8 cellular contexts compared by ENCODE assay signal in genomic region chr2:210445116-210445707, GRCh38. TPM values are rescaled to one million over a fixed set of nuclear protein-coding genes. Genes with fewer than 3 reads are reported as not detected.
DNase-seq lines count a peak whose midpoint lies in the region; ATAC-seq and TF ChIP-seq lines count a peak whose summit lies in the region.

No MANE protein-coding gene starts in this region.

- TF ChIP-seq CTCF in AG04450 (IDR thresholded peaks at IDR 0.05; ENCODE audit: low read depth, low read length) (peak; percentile 69), GM13976 (IDR thresholded peaks at IDR 0.05; ENCODE audit: borderline replicate concordance, control extremely low read depth, extremely low read depth, insufficient read depth, missing control alignments) (peak; percentile 59), adrenal gland (IDR thresholded peaks at IDR 0.05) (peak; percentile 32 to 70 (median 50))

- H3K9me3 ChIP-seq in AG04450 (ENCODE audit: control insufficient read depth, insufficient read depth, low read length) = no peaks in the 10 kb centered on the region
- peaks cover 0 to 5% (median 0%) of the 10 kb centered on the region in 3 donors for H3K9me3 ChIP-seq in adrenal gland (replicated peaks in 1 of 3)

- in situ Hi-C loops in GM13976 (cut with MboI; ENCODE audit: low sequenced_read_pairs, unreplicated experiment) = no loop called here

- no peak for ATAC-seq in HG02623 (IDR thresholded peaks at IDR 0.05; ENCODE audit: unreplicated experiment)

- CTCF ChIA-PET in AG04450 (lab: Charles Lee) = interaction anchor here (2.0 to 2.1 kb wide), 2 partner anchors 8 to 13 kb away, joined by 6 to 10 read pairs; no protein-coding TSS in a partner anchor

- no peak overlapping the region for H3K27ac ChIP-seq in AG04450 (ENCODE audit: low read depth, low read length)
- no peak overlapping the region for H3K27ac ChIP-seq in adrenal gland
- peak overlapping the region; percentile 2 for H3K27ac ChIP-seq in layer of hippocampus (ENCODE audit: low read depth, low read length)

- intact Hi-C loops in adrenal gland (cut with DNase I) = no loop called here

- H3K4me3 ChIP-seq in AG04450 (ENCODE audit: low read depth, low read length) (no peak overlapping the region), adrenal gland (no peak overlapping the region)

- DNase-seq in AG04450 (ENCODE audit: low read depth, low spot score) (no peak), GM13976 (ENCODE audit: low spot score) (peak; percentile 27), Kasumi-1 (lab: John Stamatoyannopoulos, UW) (peak; percentile 21 to 26), adrenal gland (no peak)
- DNase-seq in activated effector memory CD4-positive, alpha-beta T cell treated with anti-CD3 and anti-CD28 coated beads, Interleukin-2, amount 50 U/mL, for 16 hours = no peak
- no peak for DNase-seq in activated naive CD4-positive, alpha-beta T cell treated with Interleukin-2 at 50 U/mL for 16 hours

- POLR2A ChIA-PET in AG04450 (lab: Yijun Ruan, JAX) = no interaction called here

- WGBS in adrenal gland, 4 donors = 50 to 62% (median 54%) methylated on average over 3 of the region's 3 CpGs

- TF ChIP-seq POLR2A in adrenal gland (IDR thresholded peaks at IDR 0.05) = no peak

- no peaks in the 10 kb centered on the region for H3K27me3 ChIP-seq in AG04450 (ENCODE audit: control insufficient read depth, insufficient read depth, low read length)
- H3K27me3 ChIP-seq in adrenal gland = no peaks in the 10 kb centered on the region
- H3K27me3 ChIP-seq in layer of hippocampus (ENCODE audit: control insufficient read depth, insufficient read depth, low read length) = no peaks in the 10 kb centered on the region

- no peaks in the 10 kb centered on the region for H3K36me3 ChIP-seq in adrenal gland (replicated peaks in 1 of 2)

- H3K4me1 ChIP-seq in adrenal gland (replicated peaks in 1 of 2) = no peaks in the 10 kb centered on the region

RNA-seq across cellular contexts. Expression of gene LANCL1, which starts 31.3 kb away (rescaled TPM):
- polyA plus RNA-seq in AG04450 (2011; rRNA removed) = 55.5 and 66.6 TPM in 2 replicates
- 69.2 and 85.4 TPM in 2 replicates for polyA minus RNA-seq in AG04450 (2011; rRNA and poly(A)+ RNA removed)
- 10 to 100 TPM; 28.0 to 62.2 (median 48.3) TPM for total RNA-seq in adrenal gland
- 10 to 100 TPM in 1 of 3 donors, 1 to 10 TPM in 2; 7.7 to 40.8 (median 9.3) TPM for polyA plus RNA-seq in adrenal gland

Comparison
In these comparisons a context has a peak if more than half of its experiments do, and no peak if none do; other contexts are left out.
1. DNase-seq: peak in GM13976 (single experiment) and Kasumi-1 (2 of 2); none in AG04450 (single experiment), adrenal gland (0 of 7), activated effector memory CD4-positive, alpha-beta T cell treated with anti-CD3 and anti-CD28 coated beads, Interleukin-2, amount 50 U/mL, for 16 hours (single experiment) and activated naive CD4-positive, alpha-beta T cell treated with Interleukin-2 at 50 U/mL for 16 hours (single experiment).
2. Peak in every context shown above with its lines, with median percentiles within 50 percentile points of each other: CTCF ChIP-seq.